ENCODE assay signal across 8 cellular contexts in the genomic region with DNA sequence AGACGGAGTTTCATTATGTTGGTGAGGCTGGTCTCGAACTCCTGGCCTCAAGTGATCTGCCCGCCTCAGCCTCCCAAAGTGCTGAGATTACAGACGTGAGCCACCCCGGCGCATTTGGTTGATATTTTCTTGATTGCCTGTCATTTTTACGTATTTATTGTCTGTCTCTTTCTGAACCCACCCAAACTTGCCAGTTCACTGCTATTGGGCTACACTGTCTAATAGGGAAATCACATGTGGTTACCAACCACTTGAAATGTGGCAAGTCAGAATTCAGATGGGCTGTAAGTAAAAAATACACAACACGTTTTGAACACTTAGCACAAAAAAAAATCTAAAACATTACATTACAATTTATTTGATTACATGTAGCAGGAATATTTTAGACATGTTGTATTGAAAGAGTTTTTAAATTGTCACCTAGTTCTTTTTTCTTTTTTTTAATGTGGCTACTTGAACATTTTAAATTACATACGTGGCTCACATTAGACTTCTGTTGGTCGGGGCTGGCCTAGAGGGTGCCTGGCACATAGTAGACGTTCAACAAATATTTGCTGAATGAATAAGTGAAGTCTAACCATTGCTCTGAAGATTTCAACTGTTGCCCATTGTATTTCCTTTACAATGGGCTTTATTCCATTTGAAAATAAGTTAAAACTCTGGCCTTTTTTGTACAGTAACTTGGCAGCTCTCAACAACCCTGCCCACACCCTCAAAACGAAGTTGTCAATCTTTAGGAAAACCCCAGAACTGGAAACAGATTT. TPM values are rescaled to one million over a fixed set of nuclear protein-coding genes. Genes with fewer than 3 reads are reported as not detected.
DNase-seq lines count a peak whose midpoint lies in the region; ATAC-seq and TF ChIP-seq lines count a peak whose summit lies in the region.

No MANE protein-coding gene starts in this region.

- H3K27me3 ChIP-seq in mammary epithelial cell (ENCODE audit: insufficient read depth, low read length) (no peaks in the 10 kb centered on the region), aorta (ENCODE audit: control insufficient read depth in 1 of 2, insufficient read depth in 2 of 2, low read length in 1 of 2) (no peaks in the 10 kb centered on the region)

- no peak for ATAC-seq in stimulated activated naive CD8-positive, alpha-beta T cell treated with anti-CD3 and anti-CD28 coated beads, Interleukin-15, Interleukin-2, amounts not matched to agents 100 U/mL and 50 U/mL, for 24 hours
- no peak for ATAC-seq in aorta (ENCODE audit: low FRiP score)

- H3K27ac ChIP-seq in mammary epithelial cell (ENCODE audit: insufficient read depth, low read depth, low read length) (peak overlapping the region; percentile 82), aorta (ENCODE audit: low read depth in 1 of 2, low read length in 2 of 2) (peak overlapping the region; percentile 5 to 24)

- peak overlapping the region; percentile 89 for H3K4me3 Mint-ChIP-seq in stimulated activated naive CD8-positive, alpha-beta T cell treated with anti-CD3 and anti-CD28 coated beads, Interleukin-15, Interleukin-2, amounts not matched to agents 100 ng/mL and 50 ng/mL, for 24 hours
- peak overlapping the region; percentile 81 for H3K4me3 Mint-ChIP-seq in mesothelial cell of epicardium

- H3K4me1 ChIP-seq in mammary epithelial cell (ENCODE audit: insufficient read depth, low read length) (peaks cover 11% of the 10 kb centered on the region), aorta (ENCODE audit: control insufficient read depth in 1 of 2, insufficient read depth in 2 of 2, low read length in 2 of 2) (no peaks in the 10 kb centered on the region)

- H3K36me3 Mint-ChIP-seq in stimulated activated naive CD8-positive, alpha-beta T cell treated with anti-CD3 and anti-CD28 coated beads, Interleukin-15, Interleukin-2, amounts not matched to agents 100 ng/mL and 50 ng/mL, for 24 hours (ENCODE audit: low read depth) = no peaks in the 10 kb centered on the region
- H3K36me3 Mint-ChIP-seq in mesothelial cell of epicardium = no peaks in the 10 kb centered on the region

- dilution Hi-C loops in mammary epithelial cell (cut with HindIII; ENCODE audit: low sequenced_read_pairs) = no loop called here

- in situ Hi-C loops in mammary epithelial cell (cut with MboI; ENCODE audit: low sequenced_read_pairs in 2 of 2) = no loop called here

- CTCF ChIA-PET in mammary epithelial cell (lab: Charles Lee; ENCODE audit: low non-redundant PET) = no interaction called here

- TF ChIP-seq CTCF in mammary epithelial cell (conservative IDR thresholded peaks at IDR 0.05 in 1 of 2, IDR thresholded peaks at IDR 0.05 in 1 of 2; ENCODE audit: extremely low read depth in 1 of 2, insufficient read depth in 1 of 2, low read depth in 1 of 2, low read length in 2 of 2) = no peak
- no peak for TF ChIP-seq CTCF in mesothelial cell of epicardium (IDR thresholded peaks at IDR 0.05; ENCODE audit: unreplicated experiment)

- peaks cover 49% of the 10 kb centered on the region for H3K4me1 Mint-ChIP-seq in stimulated activated naive CD8-positive, alpha-beta T cell treated with anti-CD3 and anti-CD28 coated beads, Interleukin-15, Interleukin-2, amounts not matched to agents 100 ng/mL and 50 ng/mL, for 24 hours (ENCODE audit: low read depth)
- H3K4me1 Mint-ChIP-seq in mesothelial cell of epicardium = peaks cover 24% of the 10 kb centered on the region

- intact Hi-C loops in mammary epithelial cell (cut with micrococcal nuclease) (no loop called here), aorta (cut with DNase I) (loop anchor here (5.0 to 10.0 kb wide), 2 partner anchors 42 to 316 kb away; a partner anchor contains a TSS)

- DNase-seq in stimulated activated naive CD8-positive, alpha-beta T cell treated with anti-CD3 and anti-CD28 coated beads, Interleukin-15, Interleukin-2, amounts not matched to agents 100 U/mL and 50 U/mL, for 24 hours = no peak
- DNase-seq in mammary epithelial cell = peak; percentile 39
- no peak for DNase-seq in mesothelial cell of epicardium (ENCODE audit: low spot score in 2 of 2, unreplicated experiment in 2 of 2)
- peak in 1 of 2 donors; percentile 36 for DNase-seq in aorta
- no peak for DNase-seq in amniotic stem cell (lab: John Stamatoyannopoulos, UW)
- DNase-seq in NCI-H524 (lab: John Stamatoyannopoulos, UW) = no peak
- no peak for DNase-seq in C1 segment of cervical spinal cord (lab: John Stamatoyannopoulos, UW)

- H4K20me1 ChIP-seq in mammary epithelial cell (ENCODE audit: insufficient read depth, low read length) = no peaks in the 10 kb centered on the region

- H3K27ac Mint-ChIP-seq in stimulated activated naive CD8-positive, alpha-beta T cell treated with anti-CD3 and anti-CD28 coated beads, Interleukin-15, Interleukin-2, amounts not matched to agents 100 ng/mL and 50 ng/mL, for 24 hours = peak overlapping the region; percentile 93
- peak overlapping the region; percentile 91 for H3K27ac Mint-ChIP-seq in mesothelial cell of epicardium

- no peaks in the 10 kb centered on the region for H3K9me3 Mint-ChIP-seq in stimulated activated naive CD8-positive, alpha-beta T cell treated with anti-CD3 and anti-CD28 coated beads, Interleukin-15, Interleukin-2, amounts not matched to agents 100 ng/mL and 50 ng/mL, for 24 hours
- no peaks in the 10 kb centered on the region for H3K9me3 Mint-ChIP-seq in mesothelial cell of epicardium

- H3K9ac ChIP-seq in mammary epithelial cell (ENCODE audit: insufficient read depth, low read length) = peak overlapping the region; percentile 83

- BruUV-seq in mammary epithelial cell (replicated peaks; lab: Mats Ljungman, UMichigan) = TSS peak; percentile 35

- WGBS in mammary epithelial cell (ENCODE audit: low coverage, missing lambda C conversion rate) = 64% methylated on average over 11 of the region's 12 CpGs
- 56 to 57% methylated on average over 12 of the region's 12 CpGs for WGBS in aorta, 2 donors

- H2AFZ ChIP-seq in mammary epithelial cell (ENCODE audit: low read depth, low read length) = peak overlapping the region; percentile 42

- peak overlapping the region; percentile 88 for H3K4me2 ChIP-seq in mammary epithelial cell (ENCODE audit: insufficient read depth, low read depth, low read length)

- H3K9me3 ChIP-seq in mammary epithelial cell (replicated peaks; ENCODE audit: insufficient read depth, low read length) = no peaks in the 10 kb centered on the region
- no peaks in the 10 kb centered on the region for H3K9me3 ChIP-seq in aorta (ENCODE audit: control insufficient read depth, low read length)

- H3K79me2 ChIP-seq in mammary epithelial cell (ENCODE audit: insufficient read depth, low read length) = peaks cover 68% of the 10 kb centered on the region

- no peaks in the 10 kb centered on the region for H3K27me3 Mint-ChIP-seq in stimulated activated naive CD8-positive, alpha-beta T cell treated with anti-CD3 and anti-CD28 coated beads, Interleukin-15, Interleukin-2, amounts not matched to agents 100 ng/mL and 50 ng/mL, for 24 hours
- no peaks in the 10 kb centered on the region for H3K27me3 Mint-ChIP-seq in mesothelial cell of epicardium (ENCODE audit: low read depth)

- H3K36me3 ChIP-seq in mammary epithelial cell (ENCODE audit: insufficient read depth, low read length) = no peaks in the 10 kb centered on the region
- H3K36me3 ChIP-seq in aorta (ENCODE audit: control insufficient read depth in 1 of 2, insufficient read depth in 2 of 2, low read length in 1 of 2) = no peaks in the 10 kb centered on the region

- H3K4me3 ChIP-seq in mammary epithelial cell (replicated peaks in 1 of 3; ENCODE audit: insufficient read depth in 1 of 3, low read depth in 2 of 3, low read length in 3 of 3) (peak overlapping the region in 2 of 3 experiments; percentile 84 to 93), aorta (ENCODE audit: low read length in 2 of 2) (peak overlapping the region; percentile 99 to 100)

RNA-seq across cellular contexts. Expression of a gene that starts 1.9 kb away (rescaled TPM):
- total RNA-seq in mammary epithelial cell (100 to 1,000 TPM in 1 of 2 donors, 10 to 100 TPM in 1; 93.5 to 165 TPM), mesothelial cell of epicardium (31.9 to 38.2 TPM (median 37.1 TPM) in 3 replicates), aorta (10 to 100 TPM; 61.2 to 97.3 TPM)
- polyA plus RNA-seq in mammary epithelial cell (135 TPM), aorta (10 to 100 TPM; 41.1 to 77.4 TPM)
- 347 TPM for polyA minus RNA-seq in mammary epithelial cell

RNA-seq across cellular contexts. Expression of a gene that starts 42.6 kb away (rescaled TPM):
- total RNA-seq in mammary epithelial cell = 10 to 100 TPM; 11.5 to 24.0 TPM
- polyA plus RNA-seq in mammary epithelial cell = 32.6 TPM
- polyA minus RNA-seq in mammary epithelial cell = 13.4 TPM
- 20.1 to 22.8 TPM (median 21.9 TPM) in 3 replicates for total RNA-seq in mesothelial cell of epicardium
- 1 to 10 TPM; 5.7 to 8.1 TPM for total RNA-seq in aorta
- polyA plus RNA-seq in aorta = 10 to 100 TPM in 1 of 2 donors, 1 to 10 TPM in 1; 6.1 to 12.0 TPM

RNA-seq across cellular contexts. Expression of a gene that starts 44.7 kb away (rescaled TPM):
- total RNA-seq in mammary epithelial cell (10 to 100 TPM; 11.3 to 16.8 TPM), mesothelial cell of epicardium (18.4 to 23.1 TPM (median 22.0 TPM) in 3 replicates), aorta (10 to 100 TPM; 10.5 to 20.6 TPM)
- polyA plus RNA-seq in mammary epithelial cell (9.3 TPM), aorta (10 to 100 TPM in 1 of 2 donors, 1 to 10 TPM in 1; 7.3 to 21.7 TPM)
- 31.3 TPM for polyA minus RNA-seq in mammary epithelial cell
